ENCODE assay signal across 11 cellular contexts in genomic region chr16:23132921-23133532, GRCh38. TPM values are rescaled to one million over a fixed set of nuclear protein-coding genes. Genes with fewer than 3 reads are reported as not detected.
DNase-seq lines count a peak whose midpoint lies in the region; ATAC-seq and TF ChIP-seq lines count a peak whose summit lies in the region.
"Had no signal": no experiment of that assay in that cellular context is flagged by ENCODE, and none has a peak within 500 bp of the region (broad histone marks: within the 10 kb centered on the region; RNA-seq: fewer than 3 reads in every experiment).

No MANE protein-coding gene starts in this region.

- H4K20me1 ChIP-seq in DOHH2 (ENCODE audit: control insufficient read depth, insufficient read depth, low read depth, low read length): peaks cover 2% of the 10 kb centered on the region; the same call in 1 of the 2 replicates

- peak overlapping the region; percentile 6; the same call in 1 of the 2 replicates for H3K4me2 ChIP-seq in DOHH2 (ENCODE audit: low read length)
- H3K4me2 ChIP-seq in skeletal muscle satellite cell (ENCODE audit: low read length): peak overlapping the region; percentile 47

- H3F3A ChIP-seq in DOHH2 (ENCODE audit: control insufficient read depth, insufficient read depth): no peaks in the 10 kb centered on the region

- POLR2A ChIA-PET in RWPE1 (lab: Yijun Ruan, JAX; ENCODE audit: low non-redundant PET): no interaction called here

- H3K36me3 ChIP-seq in DOHH2 (ENCODE audit: control insufficient read depth, low read length): no peaks in the 10 kb centered on the region
- no peaks in the 10 kb centered on the region for H3K36me3 ChIP-seq in skeletal muscle satellite cell (ENCODE audit: insufficient read depth, low read length)

- no peak for ATAC-seq in GM21447 (IDR thresholded peaks at IDR 0.05; ENCODE audit: unreplicated experiment)

- H3K79me2 ChIP-seq in DOHH2 (ENCODE audit: control insufficient read depth, low read length): peaks cover 92% of the 10 kb centered on the region

- H3K9ac ChIP-seq in skeletal muscle satellite cell (ENCODE audit: low read depth, low read length): peak overlapping the region; percentile 22

- DNase-seq in caudate nucleus (lab: John Stamatoyannopoulos, UW) (peak in 14 of 61 donors; percentile 8 to 64 (median 24)), iris pigment epithelial cell (ENCODE audit: low read depth) (peak; percentile 31), medulla oblongata (ENCODE audit: extremely low spot score) (no peak), RWPE1 (ENCODE audit: low spot score) (no peak)
- DNase-seq in stimulated activated naive CD4-positive, alpha-beta T cell (lab: John Stamatoyannopoulos, UW): no peak
- DNase-seq: CD8-positive, alpha-beta memory T cell; NCI-H1092 had no signal

- no peaks in the 10 kb centered on the region for H3K9me3 ChIP-seq in DOHH2 (ENCODE audit: control insufficient read depth, insufficient read depth, low read length)
- H3K9me3 ChIP-seq in skeletal muscle satellite cell (replicated peaks; ENCODE audit: low read length): peaks cover 7% of the 10 kb centered on the region

- H3K27ac ChIP-seq in DOHH2 (ENCODE audit: low read depth, low read length): no peak overlapping the region
- H3K27ac ChIP-seq in caudate nucleus (ENCODE audit: low read depth, low read length): peak overlapping the region; percentile 69
- H3K27ac ChIP-seq in RWPE1: no peak overlapping the region

- TF ChIP-seq CTCF in DOHH2 (IDR thresholded peaks at IDR 0.05; ENCODE audit: low read depth, low read length, poor library complexity, severe bottlenecking): no peak
- no peak for TF ChIP-seq CTCF in RWPE1 (conservative IDR thresholded peaks at IDR 0.05; ENCODE audit: low read depth)

- CTCF ChIA-PET in RWPE1 (lab: Yijun Ruan, JAX): interaction anchor here (0.9 kb wide), 1 partner anchor 10 kb away, joined by 3 read pairs; no protein-coding TSS in a partner anchor

- H3K4me1 ChIP-seq in DOHH2 (ENCODE audit: control insufficient read depth, low read length): peaks cover 27% of the 10 kb centered on the region
- H3K4me1 ChIP-seq in skeletal muscle satellite cell (ENCODE audit: control insufficient read depth, insufficient read depth, low read length): peaks cover 21% of the 10 kb centered on the region

- H3K4me3 ChIP-seq in DOHH2 (ENCODE audit: low read length): no peak overlapping the region
- peak overlapping the region; percentile 9 for H3K4me3 ChIP-seq in skeletal muscle satellite cell (ENCODE audit: low read length)

- no peaks in the 10 kb centered on the region for H3K27me3 ChIP-seq in DOHH2 (ENCODE audit: control insufficient read depth, low read length)
- no peaks in the 10 kb centered on the region for H3K27me3 ChIP-seq in skeletal muscle satellite cell (ENCODE audit: control insufficient read depth, insufficient read depth, low read length)

- no peaks in the 10 kb centered on the region for H3K9me2 ChIP-seq in DOHH2 (replicated peaks; ENCODE audit: control insufficient read depth, low read length)

RNA-seq across cellular contexts. Expression of gene USP31, which starts 16.2 kb away (rescaled TPM):
- total RNA-seq in skeletal muscle satellite cell (2012; rRNA removed): 9.2 and 9.6 TPM in 2 replicates

RNA-seq across cellular contexts. Expression of gene SCNN1G, which starts 49.5 kb away (rescaled TPM):
- not detected in 2 replicates for total RNA-seq in skeletal muscle satellite cell (2012; rRNA removed)
- total RNA-seq: CD8-positive, alpha-beta memory T cell; mononuclear cell had no signal
